In genomic region chr14:101927859-101928258, GRCh38 we compare ENCODE assay signal across 9 cellular contexts. TPM values are rescaled to one million over a fixed set of nuclear protein-coding genes. Genes with fewer than 3 reads are reported as not detected.
DNase-seq lines count a peak whose midpoint lies in the region; ATAC-seq and TF ChIP-seq lines count a peak whose summit lies in the region.
"Had no signal": no experiment of that assay in that cellular context is flagged by ENCODE, and none has a peak within 500 bp of the region (broad histone marks: within the 10 kb centered on the region; RNA-seq: fewer than 3 reads in every experiment).

No MANE protein-coding gene starts in this region.

- H3K27ac ChIP-seq in esophagus squamous epithelium: peak overlapping the region in 3 of 4 donors; percentile 47 to 65 (median 62)
- H3K27ac ChIP-seq in ovary: peak overlapping the region; percentile 50 to 93

- H3K4me1 ChIP-seq in BE2C: no peaks in the 10 kb centered on the region; the same call in 1 of the 2 replicates
- peaks cover 0 to 13% (median 0%) of the 10 kb centered on the region in 3 donors for H3K4me1 ChIP-seq in esophagus squamous epithelium
- peaks cover 13% of the 10 kb centered on the region for H3K4me1 ChIP-seq in ovary (ENCODE audit: insufficient read depth)

- TF ChIP-seq EP300 in ovary (IDR thresholded peaks at IDR 0.05): peak; percentile 89

- ATAC-seq in HG02610 (IDR thresholded peaks at IDR 0.05; ENCODE audit: unreplicated experiment) (no peak), GM21717 (IDR thresholded peaks at IDR 0.05; ENCODE audit: unreplicated experiment) (no peak)

- peaks cover 22% of the 10 kb centered on the region for H3K36me3 ChIP-seq in BE2C
- H3K36me3 ChIP-seq in esophagus squamous epithelium: peaks cover 0 to 47% (median 6%) of the 10 kb centered on the region in 3 donors
- no peaks in the 10 kb centered on the region for H3K36me3 ChIP-seq in ovary
- no peaks in the 10 kb centered on the region; the same call in 1 of the 2 replicates for H3K36me3 ChIP-seq in H7 (replicated peaks; ENCODE audit: control insufficient read depth, insufficient read depth, low read length)

- intact Hi-C loops in esophagus squamous epithelium (cut with DNase I) (no loop called here), ovary (cut with DNase I) (no loop called here)

- TF ChIP-seq POLR2A in esophagus squamous epithelium (IDR thresholded peaks at IDR 0.05): no peak
- TF ChIP-seq POLR2A in ovary (IDR thresholded peaks at IDR 0.05): peak; percentile 23

- no peak for TF ChIP-seq CTCF in BE2C (IDR thresholded peaks at IDR 0.05; ENCODE audit: low read depth, low read length)
- no peak for TF ChIP-seq CTCF in esophagus squamous epithelium (IDR thresholded peaks at IDR 0.05)
- TF ChIP-seq CTCF in ovary (IDR thresholded peaks at IDR 0.05): no peak

- H3K9me3 ChIP-seq in BE2C: no peaks in the 10 kb centered on the region
- H3K9me3 ChIP-seq in esophagus squamous epithelium: no peaks in the 10 kb centered on the region
- no peaks in the 10 kb centered on the region for H3K9me3 ChIP-seq in ovary

- H3K4me3 ChIP-seq in BE2C (ENCODE audit: low read depth, low read length): no peak overlapping the region
- no peak overlapping the region for H3K4me3 ChIP-seq in esophagus squamous epithelium
- no peak overlapping the region for H3K4me3 ChIP-seq in ovary
- no peak overlapping the region for H3K4me3 ChIP-seq in H7 (ENCODE audit: insufficient read depth, low read depth, low read length)

- WGBS in esophagus squamous epithelium, 2 donors: 49 to 63% methylated on average over 10 of the region's 10 CpGs
- WGBS in ovary, 3 donors: 2 to 5% (median 4%) methylated on average over 10 of the region's 10 CpGs

- H3K27me3 ChIP-seq in BE2C (no peaks in the 10 kb centered on the region), esophagus squamous epithelium (no peaks in the 10 kb centered on the region), ovary (no peaks in the 10 kb centered on the region), H7 (ENCODE audit: control insufficient read depth, insufficient read depth, low read length) (no peaks in the 10 kb centered on the region)

- DNase-seq in BE2C: peak; percentile 81
- peak; percentile 46 for DNase-seq in NOMO-1 treated with dmso at 0.1 percent for 144 hours (lab: John Stamatoyannopoulos, UW; ENCODE audit: unreplicated experiment)
- no peak for DNase-seq in esophagus squamous epithelium (lab: John Stamatoyannopoulos, UW)
- peak; percentile 93 to 96 (median 95) for DNase-seq in ovary
- no peak for DNase-seq in H7
- DNase-seq in NCI-H1092 (lab: John Stamatoyannopoulos, UW): no peak
- DNase-seq: activated CD4-positive, alpha-beta T cell treated with anti-CD3 and anti-CD28 coated beads for 1 hour had no signal

RNA-seq across cellular contexts. Expression of gene DYNC1H1, which starts 36.5 kb away (rescaled TPM):
- polyA plus RNA-seq in BE2C (2012; ENCODE audit: insufficient read depth, insufficient read length, low read depth): 459 TPM
- total RNA-seq in esophagus squamous epithelium (100 to 1,000 TPM; 261 to 376 (median 317) TPM), ovary (100 to 1,000 TPM; 221 to 373 (median 292) TPM)
- 100 to 1,000 TPM; 130 to 233 TPM for polyA plus RNA-seq in ovary
- total RNA-seq in H7 (2014; rRNA removed; shearing (Covaris generic)): 210 and 226 TPM in 2 replicates

Comparison
In these comparisons a context has a peak if more than half of its experiments do, and no peak if none do; other contexts are left out.
1. DNase-seq: peak in BE2C (single experiment), NOMO-1 treated with dmso at 0.1 percent for 144 hours (single experiment) and ovary (5 of 5); none in esophagus squamous epithelium (single experiment), H7 (single experiment) and NCI-H1092 (single experiment).